ENCODE assay signal across 26 cellular contexts in genomic region chr10:86547291-86547690, GRCh38.
"Had no signal": no experiment of that assay in that cellular context is flagged by ENCODE, and none has a peak within 500 bp of the region (broad histone marks: within the 10 kb centered on the region; RNA-seq: fewer than 3 reads in every experiment).

No MANE protein-coding gene starts in this region.

- H3K9me3 ChIP-seq: adrenal gland, ascending aorta had no signal

- H3K27me3 ChIP-seq: adrenal gland, ascending aorta, heart left ventricle had no signal

- H3K4me3 ChIP-seq: adrenal gland, ascending aorta, heart left ventricle had no signal

- H3K27ac ChIP-seq: adrenal gland, ascending aorta, heart left ventricle had no signal

- ATAC-seq: activated CD4-positive, alpha-beta T cell treated with anti-CD3 and anti-CD28 coated beads for 36 hours; activated CD8-positive, alpha-beta memory T cell treated with anti-CD3 and anti-CD28 coated beads, Interleukin-2, amount 10 ng/mL, durations not matched to agents 7 days and 5 days; activated CD8-positive, alpha-beta T cell treated with anti-CD3 and anti-CD28 coated beads, Interleukin-2, amount 10 ng/mL, durations not matched to agents 7 days and 5 days; activated naive CD8-positive, alpha-beta T cell treated with anti-CD3 and anti-CD28 coated beads, Interleukin-2, amount 50 U/mL, for 24 hours; esophagus mucosa; heart left ventricle had no signal

- H3K4me1 ChIP-seq: adrenal gland, ascending aorta, heart left ventricle had no signal

- H3K36me3 ChIP-seq: adrenal gland, ascending aorta, heart left ventricle had no signal

- DNase-seq: activated CD4-positive, alpha-beta memory T cell treated with anti-CD3 and anti-CD28 coated beads for 36 hours; activated CD4-positive, alpha-beta T cell treated with anti-CD3 and anti-CD28 coated beads for 36 hours; activated CD4-positive, alpha-beta T cell treated with anti-CD3 and anti-CD28 coated beads, Interleukin-2, amount 10 ng/mL, durations not matched to agents 24 days and 14 days; activated CD4-positive, CD25-positive, alpha-beta regulatory T cell; activated CD4-positive, CD25-positive, alpha-beta regulatory T cell treated with anti-CD3 and anti-CD28 coated beads, Interleukin-2, amount 50 U/mL, for 72 hours; activated CD8-positive, alpha-beta memory T cell treated with anti-CD3 and anti-CD28 coated beads, Interleukin-2, amount 10 ng/mL, durations not matched to agents 7 days and 5 days; activated CD8-positive, alpha-beta memory T cell treated with anti-CD3 and anti-CD28 coated beads, Interleukin-2, amount 50 U/mL, for 4 hours; activated CD8-positive, alpha-beta T cell treated with anti-CD3 and anti-CD28 coated beads, Interleukin-2, amount 10 ng/mL, durations not matched to agents 7 days and 5 days; activated effector memory CD4-positive, alpha-beta T cell treated with anti-CD3 and anti-CD28 coated beads, Interleukin-2, amount 50 U/mL, for 16 hours; activated naive CD4-positive, alpha-beta T cell treated with anti-CD3 and anti-CD28 coated beads for 36 hours; activated naive CD8-positive, alpha-beta T cell treated with anti-CD3 and anti-CD28 coated beads for 36 hours; activated naive CD8-positive, alpha-beta T cell treated with anti-CD3 and anti-CD28 coated beads, Interleukin-2, amount 50 U/mL, for 24 hours; activated T-cell treated with anti-CD3 and anti-CD28 coated beads, Interleukin-2, amount 50 U/mL, for 1 hour; activated T-cell treated with anti-CD3 and anti-CD28 coated beads, Interleukin-2, amount 50 U/mL, for 48 hours; adrenal gland; caudate nucleus; cortex of kidney; dermis blood vessel endothelial cell; effector CD4-positive, alpha-beta T cell; glutamatergic neuron; heart left ventricle; hypothalamus; T-helper 1 cell; T-helper 2 cell had no signal
